Comparison of ENCODE assay signal across 2 cellular contexts in genomic region chr10:112797221-112797620, GRCh38.
TF ChIP-seq lines count a peak whose summit lies in the region.

No MANE protein-coding gene starts in this region.

TF ChIP-seq in GM23338, 12 proteins besides CTCF, POLR2A, EP300 and RAD21:
- TF ChIP-seq, protein P1, sequence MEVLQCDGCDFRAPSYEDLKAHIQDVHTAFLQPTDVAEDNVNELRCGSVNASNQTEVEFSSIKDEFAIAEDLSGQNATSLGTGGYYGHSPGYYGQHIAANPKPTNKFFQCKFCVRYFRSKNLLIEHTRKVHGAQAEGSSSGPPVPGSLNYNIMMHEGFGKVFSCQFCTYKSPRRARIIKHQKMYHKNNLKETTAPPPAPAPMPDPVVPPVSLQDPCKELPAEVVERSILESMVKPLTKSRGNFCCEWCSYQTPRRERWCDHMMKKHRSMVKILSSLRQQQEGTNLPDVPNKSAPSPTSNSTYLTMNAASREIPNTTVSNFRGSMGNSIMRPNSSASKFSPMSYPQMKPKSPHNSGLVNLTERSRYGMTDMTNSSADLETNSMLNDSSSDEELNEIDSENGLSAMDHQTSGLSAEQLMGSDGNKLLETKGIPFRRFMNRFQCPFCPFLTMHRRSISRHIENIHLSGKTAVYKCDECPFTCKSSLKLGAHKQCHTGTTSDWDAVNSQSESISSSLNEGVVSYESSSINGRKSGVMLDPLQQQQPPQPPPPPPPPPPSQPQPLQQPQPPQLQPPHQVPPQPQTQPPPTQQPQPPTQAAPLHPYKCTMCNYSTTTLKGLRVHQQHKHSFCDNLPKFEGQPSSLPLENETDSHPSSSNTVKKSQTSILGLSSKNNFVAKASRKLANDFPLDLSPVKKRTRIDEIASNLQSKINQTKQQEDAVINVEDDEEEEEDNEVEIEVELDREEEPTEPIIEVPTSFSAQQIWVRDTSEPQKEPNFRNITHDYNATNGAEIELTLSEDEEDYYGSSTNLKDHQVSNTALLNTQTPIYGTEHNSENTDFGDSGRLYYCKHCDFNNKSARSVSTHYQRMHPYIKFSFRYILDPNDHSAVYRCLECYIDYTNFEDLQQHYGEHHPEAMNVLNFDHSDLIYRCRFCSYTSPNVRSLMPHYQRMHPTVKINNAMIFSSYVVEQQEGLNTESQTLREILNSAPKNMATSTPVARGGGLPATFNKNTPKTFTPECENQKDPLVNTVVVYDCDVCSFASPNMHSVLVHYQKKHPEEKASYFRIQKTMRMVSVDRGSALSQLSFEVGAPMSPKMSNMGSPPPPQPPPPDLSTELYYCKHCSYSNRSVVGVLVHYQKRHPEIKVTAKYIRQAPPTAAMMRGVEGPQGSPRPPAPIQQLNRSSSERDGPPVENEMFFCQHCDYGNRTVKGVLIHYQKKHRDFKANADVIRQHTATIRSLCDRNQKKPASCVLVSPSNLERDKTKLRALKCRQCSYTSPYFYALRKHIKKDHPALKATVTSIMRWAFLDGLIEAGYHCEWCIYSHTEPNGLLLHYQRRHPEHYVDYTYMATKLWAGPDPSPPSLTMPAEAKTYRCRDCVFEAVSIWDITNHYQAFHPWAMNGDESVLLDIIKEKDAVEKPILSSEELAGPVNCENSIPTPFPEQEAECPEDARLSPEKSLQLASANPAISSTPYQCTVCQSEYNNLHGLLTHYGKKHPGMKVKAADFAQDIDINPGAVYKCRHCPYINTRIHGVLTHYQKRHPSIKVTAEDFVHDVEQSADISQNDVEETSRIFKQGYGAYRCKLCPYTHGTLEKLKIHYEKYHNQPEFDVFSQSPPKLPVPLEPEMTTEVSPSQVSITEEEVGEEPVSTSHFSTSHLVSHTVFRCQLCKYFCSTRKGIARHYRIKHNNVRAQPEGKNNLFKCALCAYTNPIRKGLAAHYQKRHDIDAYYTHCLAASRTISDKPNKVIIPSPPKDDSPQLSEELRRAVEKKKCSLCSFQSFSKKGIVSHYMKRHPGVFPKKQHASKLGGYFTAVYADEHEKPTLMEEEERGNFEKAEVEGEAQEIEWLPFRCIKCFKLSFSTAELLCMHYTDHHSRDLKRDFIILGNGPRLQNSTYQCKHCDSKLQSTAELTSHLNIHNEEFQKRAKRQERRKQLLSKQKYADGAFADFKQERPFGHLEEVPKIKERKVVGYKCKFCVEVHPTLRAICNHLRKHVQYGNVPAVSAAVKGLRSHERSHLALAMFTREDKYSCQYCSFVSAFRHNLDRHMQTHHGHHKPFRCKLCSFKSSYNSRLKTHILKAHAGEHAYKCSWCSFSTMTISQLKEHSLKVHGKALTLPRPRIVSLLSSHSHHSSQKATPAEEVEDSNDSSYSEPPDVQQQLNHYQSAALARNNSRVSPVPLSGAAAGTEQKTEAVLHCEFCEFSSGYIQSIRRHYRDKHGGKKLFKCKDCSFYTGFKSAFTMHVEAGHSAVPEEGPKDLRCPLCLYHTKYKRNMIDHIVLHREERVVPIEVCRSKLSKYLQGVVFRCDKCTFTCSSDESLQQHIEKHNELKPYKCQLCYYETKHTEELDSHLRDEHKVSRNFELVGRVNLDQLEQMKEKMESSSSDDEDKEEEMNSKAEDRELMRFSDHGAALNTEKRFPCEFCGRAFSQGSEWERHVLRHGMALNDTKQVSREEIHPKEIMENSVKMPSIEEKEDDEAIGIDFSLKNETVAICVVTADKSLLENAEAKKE (CRISPR knock-in tag; IDR thresholded peaks at IDR 0.05) = 0 out of 2 replicates have a peak, but pooled peaks have one; percentile 51
- TF ChIP-seq ZNF114 (CRISPR knock-in tag; IDR thresholded peaks at IDR 0.05) (no peak), POLR2AphosphoS5 (IDR thresholded peaks at IDR 0.05; ENCODE audit: low read depth) (no peak)

TF ChIP-seq in H1, 55 proteins besides CTCF, POLR2A, EP300 and RAD21:
- TF ChIP-seq ATF2 (IDR thresholded peaks at IDR 0.05; ENCODE audit: low read length) = no peak
